ENCODE assay signal across 8 cellular contexts in genomic region chr7:152176797-152177196, GRCh38.
DNase-seq lines count a peak whose midpoint lies in the region; ATAC-seq lines count a peak whose summit lies in the region.
"Had no signal": no experiment of that assay in that cellular context is flagged by ENCODE, and none has a peak within 500 bp of the region (broad histone marks: within the 10 kb centered on the region; RNA-seq: fewer than 3 reads in every experiment).

No MANE protein-coding gene starts in this region.

- DNase-seq in germinal center (ENCODE audit: low spot score) (peak; percentile 38), NCI-H2196 treated with DMSO at 0.1 percent for 48 hours (lab: John Stamatoyannopoulos, UW; ENCODE audit: unreplicated experiment) (no peak), cerebellum (ENCODE audit: low spot score) (no peak), T-cell (no peak)
- DNase-seq: activated CD8-positive, alpha-beta T cell treated with anti-CD3 and anti-CD28 coated beads for 36 hours had no signal

- peak; percentile 72 for ATAC-seq in GM18867 (IDR thresholded peaks at IDR 0.05; ENCODE audit: unreplicated experiment)
- peak; percentile 67 for ATAC-seq in GM21529 (IDR thresholded peaks at IDR 0.05; ENCODE audit: unreplicated experiment)
- ATAC-seq in HG03196 (IDR thresholded peaks at IDR 0.05; ENCODE audit: unreplicated experiment) = peak; percentile 56
- no peak for ATAC-seq in T-cell (replicated peaks in 1 of 4)
- ATAC-seq: activated CD8-positive, alpha-beta T cell treated with anti-CD3 and anti-CD28 coated beads for 36 hours had no signal

- CTCF ChIA-PET in T-cell (lab: Charles Lee) = no interaction called here

- H3K4me3 Mint-ChIP-seq in T-cell = no peak overlapping the region
- H3K4me3 Mint-ChIP-seq: activated CD8-positive, alpha-beta T cell treated with anti-CD3 and anti-CD28 coated beads for 36 hours had no signal

- H3K4me1 Mint-ChIP-seq in T-cell = peaks cover 0 to 8% (median 2%) of the 10 kb centered on the region in 3 donors

- POLR2A ChIA-PET in T-cell (lab: Charles Lee) = no interaction called here

- peaks cover 55% of the 10 kb centered on the region for H3K36me3 Mint-ChIP-seq in T-cell

- H3K27me3 Mint-ChIP-seq in T-cell = no peaks in the 10 kb centered on the region
- H3K27me3 Mint-ChIP-seq: activated CD8-positive, alpha-beta T cell treated with anti-CD3 and anti-CD28 coated beads for 36 hours had no signal

- H3K9me3 Mint-ChIP-seq in T-cell = no peaks in the 10 kb centered on the region
- H3K9me3 Mint-ChIP-seq: activated CD8-positive, alpha-beta T cell treated with anti-CD3 and anti-CD28 coated beads for 36 hours had no signal

- no peak overlapping the region for H3K27ac Mint-ChIP-seq in T-cell
- H3K27ac Mint-ChIP-seq: activated CD8-positive, alpha-beta T cell treated with anti-CD3 and anti-CD28 coated beads for 36 hours had no signal

Comparison
In these comparisons a context has a peak if more than half of its experiments do, and no peak if none do; other contexts are left out.
1. ATAC-seq: peak in GM18867 (single experiment), GM21529 (single experiment) and HG03196 (single experiment); none in T-cell (0 of 4).